20 cellular contexts compared by ENCODE assay signal in genomic region chr13:73792796-73793195, GRCh38.
DNase-seq lines count a peak whose midpoint lies in the region; ATAC-seq and TF ChIP-seq lines count a peak whose summit lies in the region.
"Had no signal": no experiment of that assay in that cellular context is flagged by ENCODE, and none has a peak within 500 bp of the region (broad histone marks: within the 10 kb centered on the region; RNA-seq: fewer than 3 reads in every experiment).

No MANE protein-coding gene starts in this region.

- no peak overlapping the region for H3K4me3 Mint-ChIP-seq in CD4-positive, alpha-beta T cell
- no peak overlapping the region for H3K4me3 Mint-ChIP-seq in T-helper 17 cell
- H3K4me3 Mint-ChIP-seq: B cell; CD4-positive, CD25-positive, alpha-beta regulatory T cell; CD8-positive, alpha-beta memory T cell had no signal

- no peaks in the 10 kb centered on the region for H3K27me3 Mint-ChIP-seq in CD4-positive, alpha-beta T cell
- no peaks in the 10 kb centered on the region for H3K27me3 Mint-ChIP-seq in T-helper 17 cell
- H3K27me3 Mint-ChIP-seq: B cell; CD4-positive, CD25-positive, alpha-beta regulatory T cell; CD8-positive, alpha-beta memory T cell had no signal

- H3K36me3 ChIP-seq in A673 (ENCODE audit: insufficient read depth, low read length, poor library complexity, severe bottlenecking): no peaks in the 10 kb centered on the region

- peak; percentile 47 for DNase-seq in A673 (ENCODE audit: low spot score)
- DNase-seq in CD4-positive, alpha-beta T cell: no peak
- DNase-seq in T-helper 17 cell: no peak
- no peak for DNase-seq in left colon
- DNase-seq in stimulated activated CD4-positive, alpha-beta T cell treated with anti-CD3 and anti-CD28 coated beads, Interleukin-12 subunit alpha, Interleukin-12 subunit beta, amount 100 ng/mL, for 4 hours: no peak
- no peak for DNase-seq in foreskin keratinocyte
- DNase-seq in stimulated activated CD4-positive, alpha-beta T cell treated with anti-CD3 and anti-CD28 coated beads, Interleukin-15, amount 100 ng/mL, for 24 hours: no peak
- DNase-seq in GM13976 (ENCODE audit: low spot score): no peak
- DNase-seq: CD4-positive, CD25-positive, alpha-beta regulatory T cell; CD8-positive, alpha-beta memory T cell; DMS 273 treated with DMSO at 0.1 percent for 48 hours; DMS79; EL; GDM1; GOT3; HCEC 1CT had no signal

- H3K4me1 ChIP-seq in A673 (ENCODE audit: insufficient read depth, low read length, poor library complexity, severe bottlenecking) (peaks cover 35% of the 10 kb centered on the region), foreskin keratinocyte (no peaks in the 10 kb centered on the region)
- H3K4me1 ChIP-seq: BLaER1 had no signal

- no peak for ATAC-seq in CD4-positive, alpha-beta T cell (ENCODE audit: poor library complexity)
- ATAC-seq in T-helper 17 cell (no peak), left colon (peak; percentile 87), foreskin keratinocyte (no peak)
- ATAC-seq: GM12878 had no signal

- H3K4me3 ChIP-seq in A673 (ENCODE audit: low read depth, low read length, poor library complexity, severe bottlenecking): no peak overlapping the region
- H3K4me3 ChIP-seq: BLaER1, GM12878 had no signal

- no peaks in the 10 kb centered on the region for H3K9me3 Mint-ChIP-seq in CD4-positive, alpha-beta T cell
- H3K9me3 Mint-ChIP-seq: CD4-positive, CD25-positive, alpha-beta regulatory T cell; CD8-positive, alpha-beta memory T cell had no signal

- peaks cover 58% of the 10 kb centered on the region for H3K4me1 Mint-ChIP-seq in CD4-positive, alpha-beta T cell (ENCODE audit: low read depth)
- peaks cover 22% of the 10 kb centered on the region for H3K4me1 Mint-ChIP-seq in T-helper 17 cell
- H3K4me1 Mint-ChIP-seq: B cell had no signal

- CTCF ChIA-PET in A673 (lab: Charles Lee): no interaction called here
- CTCF ChIA-PET in CD4-positive, alpha-beta T cell (lab: Charles Lee): no interaction called here

- BruUV-seq in A673 (replicated peaks; lab: Mats Ljungman, UMichigan): no TSS peak

- TF ChIP-seq CTCF in A673 (conservative IDR thresholded peaks at IDR 0.05; ENCODE audit: low read depth, low read length) (no peak), foreskin keratinocyte (conservative IDR thresholded peaks at IDR 0.05) (no peak), GM13976 (IDR thresholded peaks at IDR 0.05; ENCODE audit: borderline replicate concordance, control extremely low read depth, extremely low read depth, insufficient read depth, missing control alignments) (no peak)
- TF ChIP-seq CTCF in CD4-positive, alpha-beta T cell (IDR thresholded peaks at IDR 0.05): no peak

- in situ Hi-C loops in GM13976 (cut with MboI; ENCODE audit: low sequenced_read_pairs, unreplicated experiment): no loop called here

- peak overlapping the region; percentile 63 for H3K27ac ChIP-seq in A673 (ENCODE audit: low read depth, low read length, poor library complexity, severe bottlenecking)
- no peak overlapping the region for H3K27ac ChIP-seq in CD4-positive, alpha-beta T cell (ENCODE audit: low read depth, low read length)
- no peak overlapping the region for H3K27ac ChIP-seq in foreskin keratinocyte
- H3K27ac ChIP-seq: BLaER1, C4-2B had no signal

- H3K27ac Mint-ChIP-seq in CD4-positive, alpha-beta T cell: peak overlapping the region; percentile 53
- peak overlapping the region; percentile 12 for H3K27ac Mint-ChIP-seq in T-helper 17 cell
- H3K27ac Mint-ChIP-seq: B cell had no signal

- POLR2A ChIA-PET in A673 (lab: Charles Lee; ENCODE audit: low non-redundant PET): no interaction called here
- POLR2A ChIA-PET in CD4-positive, alpha-beta T cell (lab: Charles Lee): interaction anchor here (2.3 kb wide), 1 partner anchor 27 kb away, joined by 7 read pairs; no protein-coding TSS in a partner anchor

- H3K9me3 ChIP-seq in A673 (ENCODE audit: low read depth, low read length, poor library complexity, severe bottlenecking) (no peaks in the 10 kb centered on the region), T-helper 17 cell (ENCODE audit: control insufficient read depth, low read length, poor library complexity, severe bottlenecking) (no peaks in the 10 kb centered on the region)
- no peaks in the 10 kb centered on the region for H3K9me3 ChIP-seq in CD4-positive, alpha-beta T cell (ENCODE audit: control insufficient read depth, low read length)
- H3K9me3 ChIP-seq: BLaER1 had no signal

- H3K27me3 ChIP-seq in A673 (replicated peaks; ENCODE audit: insufficient read depth, low read depth, low read length, poor library complexity) (no peaks in the 10 kb centered on the region), foreskin keratinocyte (no peaks in the 10 kb centered on the region)
- no peaks in the 10 kb centered on the region for H3K27me3 ChIP-seq in CD4-positive, alpha-beta T cell (ENCODE audit: control insufficient read depth, insufficient read depth, low read length)
- H3K27me3 ChIP-seq: BLaER1 had no signal

- peaks cover 50% of the 10 kb centered on the region for H3K36me3 Mint-ChIP-seq in CD4-positive, alpha-beta T cell (ENCODE audit: low read depth)
- H3K36me3 Mint-ChIP-seq in T-helper 17 cell (ENCODE audit: low read depth): peaks cover 5% of the 10 kb centered on the region

- intact Hi-C loops in A673 (cut with micrococcal nuclease; ENCODE audit: unreplicated experiment): no loop called here
- intact Hi-C loops in CD4-positive, alpha-beta T cell (cut with DNase I, micrococcal nuclease): no loop called here
- intact Hi-C loops in left colon (cut with DNase I, micrococcal nuclease): no loop called here
